Comparison of ENCODE assay signal across 1 cellular context in genomic region chr7:28988818-28989595, GRCh38.
TF ChIP-seq lines count a peak whose summit lies in the region.

No MANE protein-coding gene starts in this region.

TF ChIP-seq in HepG2, 621 proteins besides CTCF, POLR2A, EP300 and RAD21 (continued from another document):
- TF ChIP-seq HINFP (CRISPR knock-in tag; IDR thresholded peaks at IDR 0.05; ENCODE audit: low read depth) (no peak), BRF2 (CRISPR knock-in tag; IDR thresholded peaks at IDR 0.05) (no peak), KMT2A (CRISPR knock-in tag; IDR thresholded peaks at IDR 0.05) (no peak), ZNF30 (CRISPR knock-in tag; IDR thresholded peaks at IDR 0.05) (no peak), ZNF260 (CRISPR knock-in tag; IDR thresholded peaks at IDR 0.05; ENCODE audit: borderline replicate concordance, low read depth) (no peak), ZNF660 (CRISPR knock-in tag; IDR thresholded peaks at IDR 0.05; ENCODE audit: borderline replicate concordance, low read depth) (no peak)
